Comparison of ENCODE assay signal across 8 cellular contexts in the genomic region with DNA sequence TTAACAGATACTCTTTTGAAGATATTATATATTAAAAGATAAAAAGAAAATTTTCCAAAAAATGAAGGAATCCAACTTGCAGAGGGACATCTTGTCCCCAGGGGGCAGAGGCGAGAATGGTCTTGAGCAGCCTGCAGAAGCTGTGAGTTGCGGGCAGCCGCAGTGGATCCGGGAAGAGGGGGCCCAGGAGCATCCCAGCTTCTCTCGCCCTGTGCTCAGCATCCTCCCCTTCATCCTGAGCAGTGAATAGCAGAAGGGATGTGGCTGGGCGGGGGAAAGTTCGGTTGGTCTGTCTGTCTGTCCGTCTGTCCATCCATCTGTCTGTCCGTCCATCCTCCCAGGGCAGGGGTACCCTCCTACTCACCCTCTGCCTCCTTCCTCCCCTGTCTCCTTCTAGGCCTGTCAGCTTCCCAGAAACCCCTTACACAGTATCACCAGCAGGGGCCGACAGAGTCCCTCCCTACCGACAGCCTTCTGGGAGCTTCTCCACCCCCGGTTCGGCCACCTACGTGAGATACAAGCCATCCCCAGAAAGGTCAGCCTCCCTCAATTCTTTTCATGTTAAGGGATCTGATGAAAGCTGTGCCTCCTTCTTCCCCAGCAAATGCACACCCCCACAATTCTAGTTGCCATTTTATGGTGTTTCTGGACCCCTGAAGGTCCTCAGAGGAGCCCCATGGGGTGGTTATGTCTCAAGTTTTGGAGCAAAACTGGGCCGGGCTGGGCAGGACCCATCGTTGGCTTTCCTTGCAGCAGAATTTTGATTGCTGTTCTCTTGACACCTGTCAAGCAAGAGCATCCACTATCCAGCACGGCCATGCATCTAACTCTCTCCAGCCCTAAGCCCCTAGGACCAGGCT.
DNase-seq lines count a peak whose midpoint lies in the region; ATAC-seq and TF ChIP-seq lines count a peak whose summit lies in the region.

No MANE protein-coding gene starts in this region.

- peaks cover 2% of the 10 kb centered on the region for H3K27me3 Mint-ChIP-seq in neural progenitor cell (ENCODE audit: insufficient read depth, low read depth)

- H3K9me3 ChIP-seq in neural progenitor cell (ENCODE audit: low read depth) (no peaks in the 10 kb centered on the region), upper lobe of right lung (no peaks in the 10 kb centered on the region)

- peaks cover 12% of the 10 kb centered on the region for H4K20me1 ChIP-seq in neural progenitor cell (ENCODE audit: low read depth)

- no peaks in the 10 kb centered on the region for H3K9me3 Mint-ChIP-seq in neural progenitor cell

- no peak overlapping the region for H3K27ac ChIP-seq in neural progenitor cell
- H3K27ac ChIP-seq in upper lobe of right lung, result no peak overlapping the region

- intact Hi-C loops in upper lobe of right lung (cut with DNase I), result no loop called here

- H3K36me3 ChIP-seq in neural progenitor cell (no peaks in the 10 kb centered on the region), upper lobe of right lung (no peaks in the 10 kb centered on the region)

- H3K4me1 Mint-ChIP-seq in neural progenitor cell, result peaks cover 10% of the 10 kb centered on the region

- H3K4me3 ChIP-seq in AG10803 (ENCODE audit: low read length) (no peak overlapping the region), fibroblast of the aortic adventitia (ENCODE audit: low read depth, low read length) (no peak overlapping the region), neural progenitor cell (no peak overlapping the region), upper lobe of right lung (no peak overlapping the region)

- no peaks in the 10 kb centered on the region for H3K79me2 ChIP-seq in neural progenitor cell (ENCODE audit: low read depth)

- H2AFZ ChIP-seq in neural progenitor cell (replicated peaks), result no peak overlapping the region

- H3K36me3 Mint-ChIP-seq in neural progenitor cell, result peaks cover 9% of the 10 kb centered on the region

- ATAC-seq in upper lobe of right lung, result peak; percentile 73
- no peak for ATAC-seq in GM21515 (IDR thresholded peaks at IDR 0.05; ENCODE audit: unreplicated experiment)

- peak overlapping the region; percentile 21 for H3K27ac Mint-ChIP-seq in neural progenitor cell

- H3K4me3 Mint-ChIP-seq in neural progenitor cell, result no peak overlapping the region

- no peak overlapping the region for H3K4me2 ChIP-seq in neural progenitor cell

- DNase-seq in AG10803 (ENCODE audit: low read depth), result peak; percentile 41
- DNase-seq in H4 (ENCODE audit: low spot score), result peak; percentile 42
- DNase-seq in NCI-H69 (lab: John Stamatoyannopoulos, UW), result peak; percentile 84
- DNase-seq in activated T-cell treated with anti-CD3 and anti-CD28 coated beads for 4 hours, result peak; percentile 25
- DNase-seq in fibroblast of the aortic adventitia (ENCODE audit: low read depth), result peak; percentile 56
- DNase-seq in neural progenitor cell (ENCODE audit: low spot score), result peak; percentile 83
- no peak for DNase-seq in upper lobe of right lung

- H3K9ac ChIP-seq in neural progenitor cell, result no peak overlapping the region

- H3K27me3 ChIP-seq in neural progenitor cell (no peaks in the 10 kb centered on the region), upper lobe of right lung (no peaks in the 10 kb centered on the region)

- TF ChIP-seq CTCF in AG10803 (conservative IDR thresholded peaks at IDR 0.05; ENCODE audit: low read length), result peak; percentile 76
- peak; percentile 89 for TF ChIP-seq CTCF in fibroblast of the aortic adventitia (IDR thresholded peaks at IDR 0.05; ENCODE audit: insufficient read depth, low read length)
- TF ChIP-seq CTCF in neural progenitor cell (IDR thresholded peaks at IDR 0.05), result peak; percentile 88
- peak; percentile 56 for TF ChIP-seq CTCF in upper lobe of right lung (IDR thresholded peaks at IDR 0.05)

- H3F3A ChIP-seq in neural progenitor cell (ENCODE audit: low read depth), result peaks cover 12% of the 10 kb centered on the region

- no peaks in the 10 kb centered on the region for H3K4me1 ChIP-seq in neural progenitor cell
- H3K4me1 ChIP-seq in upper lobe of right lung, result no peaks in the 10 kb centered on the region
